Comparison of ENCODE assay signal across 10 cellular contexts in the genomic region with DNA sequence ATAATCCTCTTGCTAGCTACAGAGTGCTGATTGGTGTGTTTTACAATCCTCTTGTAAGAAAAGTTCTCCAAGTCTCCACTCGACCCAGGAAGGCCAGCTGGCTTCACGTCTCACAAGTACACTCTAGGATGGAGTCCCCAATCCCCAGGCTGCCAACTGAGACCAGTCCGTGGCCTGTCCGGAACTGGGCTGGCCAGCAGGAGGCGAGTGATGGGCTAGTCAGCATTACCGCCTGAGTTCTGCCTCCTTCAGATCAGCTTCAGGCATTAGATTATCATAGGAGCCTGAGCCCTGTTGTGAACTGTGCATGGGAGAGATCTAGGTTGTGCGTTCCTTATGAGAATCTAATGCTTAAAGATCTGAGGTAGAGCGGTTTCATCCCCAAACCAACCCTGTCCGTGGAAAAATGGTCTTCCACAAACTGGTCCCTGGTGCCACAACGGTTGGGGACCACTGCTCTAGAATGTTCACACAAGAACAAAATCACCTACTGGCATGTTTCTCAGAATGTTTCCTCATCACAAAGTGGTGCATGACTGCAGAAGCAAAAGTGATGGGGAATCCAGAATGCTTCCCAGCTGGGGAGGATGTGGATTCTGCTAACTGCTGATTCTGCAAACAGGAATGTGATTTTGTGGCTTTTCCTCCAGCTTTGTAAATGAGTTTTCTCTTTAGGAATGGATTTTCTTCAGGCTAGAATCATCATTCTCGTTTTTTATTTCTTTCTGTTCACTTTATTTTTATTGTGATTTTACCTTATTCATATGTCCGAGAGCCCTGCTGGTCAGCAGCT. TPM values are rescaled to one million over a fixed set of nuclear protein-coding genes. Genes with fewer than 3 reads are reported as not detected.
DNase-seq lines count a peak whose midpoint lies in the region; ATAC-seq and TF ChIP-seq lines count a peak whose summit lies in the region.
"Had no signal": no experiment of that assay in that cellular context is flagged by ENCODE, and none has a peak within 500 bp of the region (broad histone marks: within the 10 kb centered on the region; RNA-seq: fewer than 3 reads in every experiment).

No MANE protein-coding gene starts in this region.

- in situ Hi-C loops in transverse colon (cut with MboI; ENCODE audit: low pct_ligation_motif_present in 1 of 4, low pct_unique_long_range_greater_than_20kb in 1 of 4, low sequenced_read_pairs in 3 of 4) = no loop called here

- no peak overlapping the region for H3K27ac Mint-ChIP-seq in activated CD4-positive, alpha-beta memory T cell treated with anti-CD3 and anti-CD28 coated beads for 36 hours

- H3K4me3 Mint-ChIP-seq in activated CD4-positive, alpha-beta memory T cell treated with anti-CD3 and anti-CD28 coated beads for 36 hours = peak overlapping the region; percentile 53

- peak; percentile 4 for TF ChIP-seq CTCF in cardiac muscle cell (IDR thresholded peaks at IDR 0.05; ENCODE audit: low read depth, low read length)
- no peak for TF ChIP-seq CTCF in fibroblast of the aortic adventitia (IDR thresholded peaks at IDR 0.05; ENCODE audit: insufficient read depth, low read length)
- no peak for TF ChIP-seq CTCF in transverse colon (IDR thresholded peaks at IDR 0.05)
- TF ChIP-seq CTCF in vagina (IDR thresholded peaks at IDR 0.05) = no peak

- H3K9me3 ChIP-seq in cardiac muscle cell (ENCODE audit: low read depth) (no peaks in the 10 kb centered on the region), transverse colon (no peaks in the 10 kb centered on the region), vagina (no peaks in the 10 kb centered on the region)
- H3K9me3 ChIP-seq: adrenal gland had no signal

- WGBS in transverse colon (ENCODE audit: low coverage in 1 of 2), 2 donors = 63 to 89% methylated on average over 2 to 11 of the region's 12 CpGs

- H3K27ac ChIP-seq in cardiac muscle cell (no peak overlapping the region), transverse colon (peak overlapping the region; percentile 45 to 74 (median 66)), vagina (no peak overlapping the region)
- H3K27ac ChIP-seq: adrenal gland, hepatocyte had no signal

- POLR2A ChIA-PET in activated CD4-positive, alpha-beta memory T cell treated with anti-CD3 and anti-CD28 coated beads for 36 hours (lab: Charles Lee) = interaction anchor here (1.0 to 1.4 kb wide), 2 partner anchors 41 kb away, joined by 4 read pairs; no protein-coding TSS in a partner anchor

- H3K4me1 ChIP-seq in cardiac muscle cell (ENCODE audit: low read depth) (peaks cover 25% of the 10 kb centered on the region), transverse colon (peaks cover 9 to 44% (median 15%) of the 10 kb centered on the region in 4 donors), vagina (peaks cover 16% of the 10 kb centered on the region)

- H3K4me1 Mint-ChIP-seq in activated CD4-positive, alpha-beta memory T cell treated with anti-CD3 and anti-CD28 coated beads for 36 hours (ENCODE audit: low read depth) = peaks cover 68% of the 10 kb centered on the region

- H3K36me3 Mint-ChIP-seq in activated CD4-positive, alpha-beta memory T cell treated with anti-CD3 and anti-CD28 coated beads for 36 hours = peaks cover 4% of the 10 kb centered on the region

- DNase-seq in cardiac muscle cell (ENCODE audit: low read depth in 1 of 2, low spot score in 1 of 2) (peak in 1 of 2 donors; percentile 87), cardiac septum (ENCODE audit: low spot score) (no peak), fibroblast of the aortic adventitia (ENCODE audit: low read depth) (peak; percentile 91), transverse colon (no peak), vagina (ENCODE audit: extremely low spot score in 2 of 2) (no peak), germinal center (ENCODE audit: low spot score) (no peak)
- DNase-seq in activated CD4-positive, alpha-beta memory T cell treated with anti-CD3 and anti-CD28 coated beads for 36 hours = no peak
- DNase-seq: adrenal gland had no signal

- TF ChIP-seq POLR2A in transverse colon (IDR thresholded peaks at IDR 0.05) (no peak), vagina (IDR thresholded peaks at IDR 0.05) (no peak)

- H3K27me3 Mint-ChIP-seq in activated CD4-positive, alpha-beta memory T cell treated with anti-CD3 and anti-CD28 coated beads for 36 hours = peaks cover 5% of the 10 kb centered on the region

- TF ChIP-seq EP300 in transverse colon (IDR thresholded peaks at IDR 0.05; ENCODE audit: low read depth) = no peak

- CTCF ChIA-PET in activated CD4-positive, alpha-beta memory T cell treated with anti-CD3 and anti-CD28 coated beads for 36 hours (lab: Charles Lee) = interaction anchor here (1.0 kb wide), 1 partner anchor 811 kb away, joined by 3 read pairs; no protein-coding TSS in a partner anchor

- H3K4me3 ChIP-seq in cardiac muscle cell (no peak overlapping the region), fibroblast of the aortic adventitia (ENCODE audit: low read depth, low read length) (no peak overlapping the region), transverse colon (no peak overlapping the region), vagina (no peak overlapping the region)
- H3K4me3 ChIP-seq: adrenal gland, hepatocyte had no signal

- H3K36me3 ChIP-seq in cardiac muscle cell (no peaks in the 10 kb centered on the region), transverse colon (no peaks in the 10 kb centered on the region), vagina (no peaks in the 10 kb centered on the region)
- H3K36me3 ChIP-seq: adrenal gland had no signal

- ATAC-seq in GM19452 (IDR thresholded peaks at IDR 0.05; ENCODE audit: unreplicated experiment) = no peak

- peaks cover 5% of the 10 kb centered on the region for H3K9me3 Mint-ChIP-seq in activated CD4-positive, alpha-beta memory T cell treated with anti-CD3 and anti-CD28 coated beads for 36 hours

- H3K27me3 ChIP-seq in cardiac muscle cell (no peaks in the 10 kb centered on the region), transverse colon (no peaks in the 10 kb centered on the region), vagina (no peaks in the 10 kb centered on the region)
- H3K27me3 ChIP-seq: adrenal gland, hepatocyte had no signal

- intact Hi-C loops in cardiac septum (cut with DNase I) (no loop called here), transverse colon (cut with DNase I; ENCODE audit: low total_unique reads) (no loop called here), vagina (cut with DNase I) (no loop called here)
- intact Hi-C loops in activated CD4-positive, alpha-beta memory T cell treated with anti-CD3 and anti-CD28 coated beads for 36 hours (cut with micrococcal nuclease) = loop anchor here (10.0 kb wide), 1 partner anchor 594 kb away; no protein-coding TSS in a partner anchor

RNA-seq across cellular contexts. Expression of a gene that starts 40.9 kb away (rescaled TPM):
- total RNA-seq in cardiac muscle cell = 34.5 and 84.6 TPM in 2 replicates
- 41.3 and 56.6 TPM in 2 replicates for polyA plus RNA-seq in cardiac muscle cell
- 41.5 TPM for total RNA-seq in cardiac septum
- total RNA-seq in activated CD4-positive, alpha-beta memory T cell treated with anti-CD3 and anti-CD28 coated beads for 36 hours = 10 to 100 TPM; 28.3 to 33.6 TPM
- total RNA-seq in fibroblast of the aortic adventitia (ENCODE audit: low replicate concordance) = 280 and 436 TPM in 2 replicates
- 100 to 1,000 TPM in 1 of 4 donors, 10 to 100 TPM in 3; 48.6 to 127 (median 78.8) TPM for total RNA-seq in transverse colon
- 111 TPM for total RNA-seq in vagina

Comparison
In these comparisons a context has a peak if more than half of its experiments do, and no peak if none do; other contexts are left out.
1. H3K27ac ChIP-seq: peak in transverse colon (4 of 4); none in cardiac muscle cell (single experiment) and vagina (single experiment).